ENCODE assay signal across 12 cellular contexts in genomic region chr9:3848445-3849114, GRCh38.
DNase-seq lines count a peak whose midpoint lies in the region; ATAC-seq and TF ChIP-seq lines count a peak whose summit lies in the region.
"Had no signal": no experiment of that assay in that cellular context is flagged by ENCODE, and none has a peak within 500 bp of the region (broad histone marks: within the 10 kb centered on the region; RNA-seq: fewer than 3 reads in every experiment).

No MANE protein-coding gene starts in this region.

- no peaks in the 10 kb centered on the region for H3K27me3 Mint-ChIP-seq in progenitor cell of endocrine pancreas
- H3K27me3 Mint-ChIP-seq: activated B cell treated with CpG ODN at 0.5 μM for 24 hours had no signal

- CTCF ChIA-PET in PC-3 (lab: Charles Lee): interaction anchor here (0.5 kb wide), 1 partner anchor 780 kb away, joined by 4 read pairs; no protein-coding TSS in a partner anchor

- H3K9ac ChIP-seq in PC-3 (ENCODE audit: low read length): no peak overlapping the region

- intact Hi-C loops in PC-3 (cut with micrococcal nuclease): no loop called here
- intact Hi-C loops in ascending aorta (cut with DNase I): no loop called here
- intact Hi-C loops in prostate gland (cut with DNase I): no loop called here

- whole genome bisulfite sequencing in prostate gland: 64% methylated on average over 9 of the region's 9 CpGs

- peak overlapping the region; percentile 66 for H3K27ac Mint-ChIP-seq in progenitor cell of endocrine pancreas
- H3K27ac Mint-ChIP-seq: activated B cell treated with CpG ODN at 0.5 μM for 24 hours had no signal

- H3K27ac ChIP-seq in PC-3 (ENCODE audit: low read length) (peak overlapping the region; percentile 54), ascending aorta (no peak overlapping the region), prostate gland (no peak overlapping the region)

- no peaks in the 10 kb centered on the region for H3K27me3 ChIP-seq in PC-3 (ENCODE audit: low read length)
- H3K27me3 ChIP-seq in ascending aorta: no peaks in the 10 kb centered on the region
- no peaks in the 10 kb centered on the region for H3K27me3 ChIP-seq in prostate gland (replicated peaks; ENCODE audit: insufficient read depth)

- H3F3A ChIP-seq in PC-3 (ENCODE audit: low read length, unreplicated experiment): no peaks in the 10 kb centered on the region

- no peaks in the 10 kb centered on the region for H3K9me2 ChIP-seq in PC-3 (replicated peaks; ENCODE audit: low read length)

- H3K4me1 ChIP-seq in PC-3 (ENCODE audit: insufficient read depth, low read length) (no peaks in the 10 kb centered on the region; the same call in 1 of the 2 replicates), ascending aorta (no peaks in the 10 kb centered on the region), prostate gland (replicated peaks) (no peaks in the 10 kb centered on the region)

- H3K36me3 ChIP-seq in PC-3 (ENCODE audit: low read depth, low read length) (no peaks in the 10 kb centered on the region), ascending aorta (peaks cover 0 to 10% of the 10 kb centered on the region in 2 donors), prostate gland (no peaks in the 10 kb centered on the region)

- BruUV-seq in PC-3 (replicated peaks; lab: Mats Ljungman, UMichigan): no TSS peak

- ATAC-seq in PC-3 (no peak; the same call in 1 of the 2 replicates), esophagus mucosa (peak; percentile 64)
- ATAC-seq: GM12878 had no signal

- no peak for TF ChIP-seq POLR2A in prostate gland (IDR thresholded peaks at IDR 0.05)

- H3K9me3 ChIP-seq in PC-3 (ENCODE audit: low read length): no peaks in the 10 kb centered on the region
- no peaks in the 10 kb centered on the region for H3K9me3 ChIP-seq in ascending aorta
- no peaks in the 10 kb centered on the region for H3K9me3 ChIP-seq in prostate gland

- H3K4me3 ChIP-seq in PC-3 (ENCODE audit: low read length) (no peak overlapping the region), ascending aorta (no peak overlapping the region), prostate gland (no peak overlapping the region)
- H3K4me3 ChIP-seq: GM12878 had no signal

- DNase-seq in DMS53 (lab: John Stamatoyannopoulos, UW) (peak; percentile 6), DMS53 treated with DMSO at 0.1 percent for 48 hours (lab: John Stamatoyannopoulos, UW; ENCODE audit: unreplicated experiment) (no peak), PC-3 (peak; percentile 43), progenitor cell of endocrine pancreas (ENCODE audit: low spot score, unreplicated experiment) (peak; percentile 11), ascending aorta (ENCODE audit: low spot score in 2 of 2) (no peak), NCI-H226 (no peak), prostate gland (ENCODE audit: low spot score) (no peak)
- DNase-seq: activated B cell treated with CpG ODN at 0.5 μM for 24 hours; activated naive CD4-positive, alpha-beta T cell; NK-92 treated with Interleukin-12 subunit alpha and Interleukin-12 subunit beta, amount 100 ng/mL, for 24 hours had no signal

- H4K20me1 ChIP-seq in PC-3 (ENCODE audit: low read length): no peaks in the 10 kb centered on the region

- peaks cover 16% of the 10 kb centered on the region for H3K4me1 Mint-ChIP-seq in progenitor cell of endocrine pancreas (ENCODE audit: low read depth)
- H3K4me1 Mint-ChIP-seq: activated B cell treated with CpG ODN at 0.5 μM for 24 hours had no signal

- TF ChIP-seq CTCF in PC-3 (conservative IDR thresholded peaks at IDR 0.05; ENCODE audit: low read depth, low read length): peak; percentile 45; the same call in 1 of the 2 replicates
- TF ChIP-seq CTCF in progenitor cell of endocrine pancreas (IDR thresholded peaks at IDR 0.05; ENCODE audit: unreplicated experiment): peak; percentile 51
- no peak for TF ChIP-seq CTCF in ascending aorta (IDR thresholded peaks at IDR 0.05)
- no peak for TF ChIP-seq CTCF in prostate gland (IDR thresholded peaks at IDR 0.05)

- H3K9me3 Mint-ChIP-seq in progenitor cell of endocrine pancreas (ENCODE audit: low read depth): no peaks in the 10 kb centered on the region
- H3K9me3 Mint-ChIP-seq: activated B cell treated with CpG ODN at 0.5 μM for 24 hours had no signal

- H3K36me3 Mint-ChIP-seq in progenitor cell of endocrine pancreas (ENCODE audit: insufficient read depth): peaks cover 10% of the 10 kb centered on the region

- POLR2A ChIA-PET in PC-3 (lab: Charles Lee; ENCODE audit: unreplicated experiment): no interaction called here

- H3K4me2 ChIP-seq in PC-3 (ENCODE audit: low read length): no peak overlapping the region

- no peak overlapping the region for H3K4me3 Mint-ChIP-seq in progenitor cell of endocrine pancreas (ENCODE audit: low read depth)
- H3K4me3 Mint-ChIP-seq: activated B cell treated with CpG ODN at 0.5 μM for 24 hours had no signal

- H2AFZ ChIP-seq in PC-3 (ENCODE audit: low read length): 0 out of 2 replicates have a peak overlapping the region, but pooled peaks have one; percentile 28

- H3K79me2 ChIP-seq in PC-3 (ENCODE audit: low read length): no peaks in the 10 kb centered on the region

Comparison
In these comparisons a context has a peak if more than half of its experiments do, and no peak if none do; other contexts are left out.
1. DNase-seq: peak in DMS53 (single experiment), PC-3 (single experiment) and progenitor cell of endocrine pancreas (single experiment); none in DMS53 treated with DMSO at 0.1 percent for 48 hours (single experiment), ascending aorta (0 of 2), NCI-H226 (single experiment) and prostate gland (single experiment).
2. CTCF ChIP-seq: peak in PC-3 (single experiment) and progenitor cell of endocrine pancreas (single experiment); none in ascending aorta (0 of 3) and prostate gland (0 of 4).